In the genomic region with DNA sequence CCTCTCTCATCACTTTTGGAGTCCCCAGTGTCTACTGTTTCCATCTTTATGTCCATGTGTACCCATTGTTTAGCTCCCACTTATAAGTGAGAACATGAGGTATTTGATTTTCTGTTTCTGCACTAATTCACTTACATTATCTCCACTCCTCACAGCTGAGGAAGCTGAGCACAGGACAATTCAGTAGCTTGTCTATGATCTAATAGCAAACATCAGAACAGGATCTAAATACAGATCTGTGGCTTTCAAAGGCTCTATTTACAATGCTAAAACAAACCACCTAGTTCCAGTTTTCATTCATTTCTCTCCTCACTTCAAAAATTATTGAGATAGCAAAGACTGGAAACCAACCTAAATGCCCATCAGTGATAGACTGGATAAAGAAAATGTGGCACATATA, we compare ENCODE assay signal across 25 cellular contexts.
"Had no signal": no experiment of that assay in that cellular context is flagged by ENCODE, and none has a peak within 500 bp of the region (broad histone marks: within the 10 kb centered on the region; RNA-seq: fewer than 3 reads in every experiment).

No MANE protein-coding gene starts in this region.

- H3K27me3 Mint-ChIP-seq: dendritic cell treated with granulocyte-macrophage colony-stimulating factor and Interleukin-4, amounts not matched to agents 40 ng/mL and 50 ng/mL, for 4 days had no signal

- H3K4me3 ChIP-seq: colonic mucosa, coronary artery, dorsolateral prefrontal cortex, esophagus muscularis mucosa, esophagus squamous epithelium, gastrocnemius medialis, gastroesophageal sphincter, heart left ventricle, heart right ventricle had no signal

- H3K36me3 ChIP-seq: colonic mucosa, esophagus muscularis mucosa, esophagus squamous epithelium, gastrocnemius medialis, gastroesophageal sphincter, heart left ventricle, heart right ventricle had no signal

- H3K4me1 Mint-ChIP-seq: endodermal cell had no signal

- H3K27me3 ChIP-seq: colonic mucosa, dorsolateral prefrontal cortex, esophagus muscularis mucosa, esophagus squamous epithelium, foreskin keratinocyte, gastrocnemius medialis, gastroesophageal sphincter, heart left ventricle, heart right ventricle had no signal

- ATAC-seq: effector memory CD8-positive, alpha-beta T cell; esophagus mucosa; foreskin keratinocyte; gastrocnemius medialis; gastroesophageal sphincter; heart left ventricle; heart right ventricle had no signal

- H3K9me3 ChIP-seq: colonic mucosa, esophagus squamous epithelium, gastrocnemius medialis, heart left ventricle had no signal

- DNase-seq: colonic mucosa; cortex of kidney; dermis blood vessel endothelial cell; dorsolateral prefrontal cortex; effector CD4-positive, alpha-beta T cell; effector CD8-positive, alpha-beta T cell; effector memory CD4-positive, alpha-beta T cell; effector memory CD8-positive, alpha-beta T cell; endodermal cell; erythroblast; esophagus squamous epithelium; foreskin fibroblast; foreskin keratinocyte; foreskin melanocyte; gastrocnemius medialis; glutamatergic neuron; head of caudate nucleus; heart left ventricle; heart right ventricle had no signal

- H3K27ac ChIP-seq: colonic mucosa, coronary artery, dorsolateral prefrontal cortex, epithelial cell of prostate, esophagus muscularis mucosa, esophagus squamous epithelium, foreskin keratinocyte, gastrocnemius medialis, gastroesophageal sphincter, heart left ventricle, heart right ventricle had no signal

- H3K4me1 ChIP-seq: colonic mucosa, esophagus muscularis mucosa, esophagus squamous epithelium, foreskin keratinocyte, gastrocnemius medialis, gastroesophageal sphincter, heart left ventricle, heart right ventricle had no signal

- H3K4me3 Mint-ChIP-seq: dendritic cell treated with granulocyte-macrophage colony-stimulating factor and Interleukin-4, amounts not matched to agents 40 ng/mL and 50 ng/mL, for 4 days; effector memory CD8-positive, alpha-beta T cell; endodermal cell had no signal

- H3K9me3 Mint-ChIP-seq: dendritic cell treated with granulocyte-macrophage colony-stimulating factor and Interleukin-4, amounts not matched to agents 40 ng/mL and 50 ng/mL, for 4 days; endodermal cell had no signal

- H3K27ac Mint-ChIP-seq: dendritic cell treated with granulocyte-macrophage colony-stimulating factor and Interleukin-4, amounts not matched to agents 40 ng/mL and 50 ng/mL, for 4 days; effector memory CD8-positive, alpha-beta T cell; endodermal cell had no signal
